ENCODE assay signal across 21 cellular contexts in genomic region chr5:6832272-6832671, GRCh38.
"Had no signal": no experiment of that assay in that cellular context is flagged by ENCODE, and none has a peak within 500 bp of the region (broad histone marks: within the 10 kb centered on the region; RNA-seq: fewer than 3 reads in every experiment).

No MANE protein-coding gene starts in this region.

- H3K36me3 ChIP-seq: left lung, upper lobe of right lung had no signal

- H3K27ac Mint-ChIP-seq: activated B cell treated with CpG ODN at 0.5 μM for 24 hours; activated CD8-positive, alpha-beta memory T cell treated with anti-CD3 and anti-CD28 coated beads, Interleukin-2, amount 10 ng/mL, durations not matched to agents 7 days and 5 days; activated CD8-positive, alpha-beta T cell treated with anti-CD3 and anti-CD28 coated beads for 36 hours; activated naive CD4-positive, alpha-beta T cell treated with anti-CD3 and anti-CD28 coated beads, Interleukin-2, amount 50 U/mL, for 72 hours; natural killer cell had no signal

- H3K9me3 ChIP-seq: left lung, upper lobe of right lung had no signal

- H3K4me3 ChIP-seq: left lung, upper lobe of right lung had no signal

- H3K36me3 Mint-ChIP-seq: natural killer cell had no signal

- ATAC-seq: activated CD8-positive, alpha-beta memory T cell treated with anti-CD3 and anti-CD28 coated beads, Interleukin-2, amount 10 ng/mL, durations not matched to agents 7 days and 5 days; activated CD8-positive, alpha-beta T cell treated with anti-CD3 and anti-CD28 coated beads for 36 hours; activated naive CD4-positive, alpha-beta T cell treated with anti-CD3 and anti-CD28 coated beads, Interleukin-2, amount 50 U/mL, for 72 hours; foreskin keratinocyte; left lung; natural killer cell; stimulated activated naive CD8-positive, alpha-beta T cell treated with anti-CD3 and anti-CD28 coated beads, Interleukin-15, Interleukin-2, amounts not matched to agents 100 U/mL and 50 U/mL, for 24 hours; upper lobe of right lung had no signal

- H3K27me3 ChIP-seq: foreskin keratinocyte, left lung, upper lobe of right lung had no signal

- H3K27ac ChIP-seq: foreskin keratinocyte, left lung, upper lobe of right lung had no signal

- H3K4me3 Mint-ChIP-seq: activated B cell treated with CpG ODN at 0.5 μM for 24 hours; activated CD8-positive, alpha-beta memory T cell treated with anti-CD3 and anti-CD28 coated beads, Interleukin-2, amount 10 ng/mL, durations not matched to agents 7 days and 5 days; activated CD8-positive, alpha-beta T cell treated with anti-CD3 and anti-CD28 coated beads for 36 hours; natural killer cell had no signal

- H3K4me1 ChIP-seq: foreskin keratinocyte, left lung, upper lobe of right lung had no signal

- H3K9me3 Mint-ChIP-seq: activated B cell treated with CpG ODN at 0.5 μM for 24 hours had no signal

- DNase-seq: activated B cell treated with CpG ODN at 0.5 μM for 24 hours; activated CD4-positive, alpha-beta T cell treated with anti-CD3 and anti-CD28 coated beads for 48 hours; activated CD8-positive, alpha-beta memory T cell treated with anti-CD3 and anti-CD28 coated beads, Interleukin-2, amount 10 ng/mL, durations not matched to agents 7 days and 5 days; activated CD8-positive, alpha-beta T cell treated with anti-CD3 and anti-CD28 coated beads for 36 hours; activated gamma-delta T cell; activated T-cell treated with anti-CD3 and anti-CD28 coated beads for 4 hours; central memory CD4-positive, alpha-beta T cell; dermis blood vessel endothelial cell; effector CD8-positive, alpha-beta T cell; erythroblast; foreskin keratinocyte; kidney; left lung; natural killer cell; retina; stimulated activated CD4-positive, alpha-beta T cell treated with anti-CD3 and anti-CD28 coated beads, Interleukin-4, amount 100 ng/mL, for 24 hours; stimulated activated naive CD8-positive, alpha-beta T cell treated with anti-CD3 and anti-CD28 coated beads, Interleukin-15, Interleukin-2, amounts not matched to agents 100 U/mL and 50 U/mL, for 24 hours; T-helper 1 cell; T1000; upper lobe of right lung had no signal
